Comparison of ENCODE assay signal across 6 cellular contexts in genomic region chr1:173683838-173684237, GRCh38. TPM values are rescaled to one million over a fixed set of nuclear protein-coding genes. Genes with fewer than 3 reads are reported as not detected.
"Had no signal": no experiment of that assay in that cellular context is flagged by ENCODE, and none has a peak within 500 bp of the region (broad histone marks: within the 10 kb centered on the region; RNA-seq: fewer than 3 reads in every experiment).

No MANE protein-coding gene starts in this region.

RNA-seq across cellular contexts. Expression of gene ANKRD45, which starts 14.2 kb away (rescaled TPM):
- total RNA-seq: LHCN-M2, MCF 10A, PC-3, Peyer's patch, SJSA1 had no signal

RNA-seq across cellular contexts. Expression of gene TEX50, which starts 48.7 kb away (rescaled TPM):
- total RNA-seq: LHCN-M2, MCF 10A, PC-3, Peyer's patch, Right ventricle myocardium superior, SJSA1 had no signal
